Comparison of ENCODE assay signal across 10 cellular contexts in genomic region chr3:123660900-123661299, GRCh38.
DNase-seq lines count a peak whose midpoint lies in the region; ATAC-seq and TF ChIP-seq lines count a peak whose summit lies in the region.
"Had no signal": no experiment of that assay in that cellular context is flagged by ENCODE, and none has a peak within 500 bp of the region (broad histone marks: within the 10 kb centered on the region; RNA-seq: fewer than 3 reads in every experiment).

No MANE protein-coding gene starts in this region.

- H3K27ac ChIP-seq in substantia nigra (ENCODE audit: low read depth, low read length, poor library complexity, severe bottlenecking), result no peak overlapping the region

- ATAC-seq in left lobe of liver, result peak; percentile 74
- no peak for ATAC-seq in GM21526 (IDR thresholded peaks at IDR 0.05; ENCODE audit: low FRiP score, unreplicated experiment)
- ATAC-seq in HG02970 (IDR thresholded peaks at IDR 0.05; ENCODE audit: low FRiP score, unreplicated experiment), result no peak
- ATAC-seq: HCT116; naive thymus-derived CD8-positive, alpha-beta T cell had no signal

- DNase-seq in NCI-H1092 (lab: John Stamatoyannopoulos, UW) (peak; percentile 76), cerebellum (ENCODE audit: low spot score) (peak; percentile 36), left lobe of liver (ENCODE audit: low spot score) (peak; percentile 83), substantia nigra (lab: John Stamatoyannopoulos, UW) (peak in 43 of 49 donors; percentile 12 to 86 (median 66)), erythroblast (lab: John Stamatoyannopoulos, UW) (no peak)
- DNase-seq in activated CD8-positive, alpha-beta memory T cell treated with anti-CD3 and anti-CD28 coated beads for 24 hours, result no peak
- DNase-seq: naive thymus-derived CD8-positive, alpha-beta T cell had no signal

- TF ChIP-seq POLR2A in erythroblast (IDR thresholded peaks at IDR 0.05; ENCODE audit: low read length), result no peak

Comparison
In these comparisons a context has a peak if more than half of its experiments do, and no peak if none do; other contexts are left out.
1. DNase-seq: peak in NCI-H1092 (single experiment), cerebellum (single experiment), left lobe of liver (single experiment) and substantia nigra (43 of 49); none in activated CD8-positive, alpha-beta memory T cell treated with anti-CD3 and anti-CD28 coated beads for 24 hours (single experiment) and erythroblast (0 of 2).